Comparison of ENCODE assay signal across 17 cellular contexts in genomic region chr20:38445402-38445801, GRCh38. TPM values are rescaled to one million over a fixed set of nuclear protein-coding genes. Genes with fewer than 3 reads are reported as not detected.
DNase-seq lines count a peak whose midpoint lies in the region; ATAC-seq and TF ChIP-seq lines count a peak whose summit lies in the region.
"Had no signal": no experiment of that assay in that cellular context is flagged by ENCODE, and none has a peak within 500 bp of the region (broad histone marks: within the 10 kb centered on the region; RNA-seq: fewer than 3 reads in every experiment).

No MANE protein-coding gene starts in this region.

- peaks cover 16% of the 10 kb centered on the region for H3K36me3 Mint-ChIP-seq in stimulated activated naive CD8-positive, alpha-beta T cell treated with anti-CD3 and anti-CD28 coated beads, Interleukin-15, Interleukin-2, amounts not matched to agents 100 ng/mL and 50 ng/mL, for 24 hours (ENCODE audit: low read depth)
- peaks cover 9% of the 10 kb centered on the region for H3K36me3 Mint-ChIP-seq in activated CD8-positive, alpha-beta T cell treated with anti-CD3 and anti-CD28 coated beads for 36 hours (ENCODE audit: low read depth)
- peaks cover 8% of the 10 kb centered on the region for H3K36me3 Mint-ChIP-seq in glutamatergic neuron (ENCODE audit: unreplicated experiment)

- no peak for DNase-seq in stimulated activated naive CD8-positive, alpha-beta T cell treated with anti-CD3 and anti-CD28 coated beads, Interleukin-15, Interleukin-2, amounts not matched to agents 100 U/mL and 50 U/mL, for 24 hours
- no peak for DNase-seq in activated CD8-positive, alpha-beta T cell treated with anti-CD3 and anti-CD28 coated beads for 36 hours
- DNase-seq in glutamatergic neuron: no peak
- no peak for DNase-seq in lower leg skin (ENCODE audit: low spot score in 2 of 2)
- no peak for DNase-seq in esophagus muscularis mucosa (ENCODE audit: extremely low spot score)
- DNase-seq: activated gamma-delta T cell treated with Interleukin-2 at 50 U/mL for 16 hours; AML-193; H7; head of caudate nucleus; NCI-H524; nucleus accumbens; stimulated activated CD4-positive, alpha-beta T cell treated with anti-CD3 and anti-CD28 coated beads, Interleukin-12 subunit alpha, Interleukin-12 subunit beta, amount 100 ng/mL, for 4 hours; upper lobe of right lung had no signal

- H3K27ac ChIP-seq in esophagus muscularis mucosa (replicated peaks in 1 of 4): no peak overlapping the region
- H3K27ac ChIP-seq: RWPE1 had no signal

- H3K4me3 Mint-ChIP-seq in stimulated activated naive CD8-positive, alpha-beta T cell treated with anti-CD3 and anti-CD28 coated beads, Interleukin-15, Interleukin-2, amounts not matched to agents 100 ng/mL and 50 ng/mL, for 24 hours: no peak overlapping the region
- no peak overlapping the region for H3K4me3 Mint-ChIP-seq in activated CD8-positive, alpha-beta T cell treated with anti-CD3 and anti-CD28 coated beads for 36 hours
- peak overlapping the region; percentile 67 for H3K4me3 Mint-ChIP-seq in glutamatergic neuron (ENCODE audit: unreplicated experiment)

- TF ChIP-seq POLR2A in lower leg skin (IDR thresholded peaks at IDR 0.05): no peak
- no peak for TF ChIP-seq POLR2A in esophagus muscularis mucosa (IDR thresholded peaks at IDR 0.05; ENCODE audit: low read depth)

- no peaks in the 10 kb centered on the region for H3K27me3 Mint-ChIP-seq in stimulated activated naive CD8-positive, alpha-beta T cell treated with anti-CD3 and anti-CD28 coated beads, Interleukin-15, Interleukin-2, amounts not matched to agents 100 ng/mL and 50 ng/mL, for 24 hours
- H3K27me3 Mint-ChIP-seq in activated CD8-positive, alpha-beta T cell treated with anti-CD3 and anti-CD28 coated beads for 36 hours: no peaks in the 10 kb centered on the region
- H3K27me3 Mint-ChIP-seq in glutamatergic neuron (ENCODE audit: unreplicated experiment): no peaks in the 10 kb centered on the region

- no peaks in the 10 kb centered on the region for H3K27me3 ChIP-seq in esophagus muscularis mucosa
- H3K27me3 ChIP-seq: upper lobe of right lung had no signal

- H3K36me3 ChIP-seq in esophagus muscularis mucosa: peaks cover 6 to 24% (median 21%) of the 10 kb centered on the region in 4 donors

- no peak for ATAC-seq in stimulated activated naive CD8-positive, alpha-beta T cell treated with anti-CD3 and anti-CD28 coated beads, Interleukin-15, Interleukin-2, amounts not matched to agents 100 U/mL and 50 U/mL, for 24 hours
- no peak for ATAC-seq in activated CD8-positive, alpha-beta T cell treated with anti-CD3 and anti-CD28 coated beads for 36 hours
- no peak for ATAC-seq in HG02973 (IDR thresholded peaks at IDR 0.05; ENCODE audit: unreplicated experiment)
- ATAC-seq: left lobe of liver, upper lobe of right lung had no signal

- H3K4me1 ChIP-seq in esophagus muscularis mucosa: peaks cover 9 to 29% (median 25%) of the 10 kb centered on the region in 4 donors

- intact Hi-C loops in activated CD8-positive, alpha-beta T cell treated with anti-CD3 and anti-CD28 coated beads for 36 hours (cut with micrococcal nuclease): no loop called here
- intact Hi-C loops in lower leg skin (cut with DNase I; ENCODE audit: low total_unique reads) (no loop called here), esophagus muscularis mucosa (cut with DNase I) (no loop called here)

- CTCF ChIA-PET in activated CD8-positive, alpha-beta T cell treated with anti-CD3 and anti-CD28 coated beads for 36 hours (lab: Charles Lee): interaction anchor here (0.9 to 5.2 kb wide), 12 partner anchors 8 to 106 kb away, joined by 3 to 101 read pairs (median 6); partner anchors contain the start of genes RALGAPB and SNHG17

- H3K9me3 Mint-ChIP-seq in stimulated activated naive CD8-positive, alpha-beta T cell treated with anti-CD3 and anti-CD28 coated beads, Interleukin-15, Interleukin-2, amounts not matched to agents 100 ng/mL and 50 ng/mL, for 24 hours: no peaks in the 10 kb centered on the region
- H3K9me3 Mint-ChIP-seq in activated CD8-positive, alpha-beta T cell treated with anti-CD3 and anti-CD28 coated beads for 36 hours: no peaks in the 10 kb centered on the region
- peaks cover 3% of the 10 kb centered on the region for H3K9me3 Mint-ChIP-seq in glutamatergic neuron (ENCODE audit: unreplicated experiment)

- no peak for TF ChIP-seq CTCF in activated CD8-positive, alpha-beta T cell treated with anti-CD3 and anti-CD28 coated beads for 36 hours (IDR thresholded peaks at IDR 0.05)
- TF ChIP-seq CTCF in glutamatergic neuron (IDR thresholded peaks at IDR 0.05; ENCODE audit: partially characterized antibody, unreplicated experiment) (no peak), lower leg skin (IDR thresholded peaks at IDR 0.05) (no peak), esophagus muscularis mucosa (IDR thresholded peaks at IDR 0.05) (no peak)

- POLR2A ChIA-PET in activated CD8-positive, alpha-beta T cell treated with anti-CD3 and anti-CD28 coated beads for 36 hours (lab: Charles Lee): interaction anchor here (1.0 to 6.6 kb wide), 6 partner anchors 8 to 38 kb away, joined by 3 to 165 read pairs (median 10); partner anchors contain the start of genes RALGAPB and SNHG17

- H3K27ac Mint-ChIP-seq in stimulated activated naive CD8-positive, alpha-beta T cell treated with anti-CD3 and anti-CD28 coated beads, Interleukin-15, Interleukin-2, amounts not matched to agents 100 ng/mL and 50 ng/mL, for 24 hours: peak overlapping the region; percentile 36
- H3K27ac Mint-ChIP-seq in activated CD8-positive, alpha-beta T cell treated with anti-CD3 and anti-CD28 coated beads for 36 hours: peak overlapping the region; percentile 49
- no peak overlapping the region for H3K27ac Mint-ChIP-seq in glutamatergic neuron (ENCODE audit: unreplicated experiment)

- peaks cover 44% of the 10 kb centered on the region for H3K4me1 Mint-ChIP-seq in stimulated activated naive CD8-positive, alpha-beta T cell treated with anti-CD3 and anti-CD28 coated beads, Interleukin-15, Interleukin-2, amounts not matched to agents 100 ng/mL and 50 ng/mL, for 24 hours (ENCODE audit: low read depth)
- peaks cover 35% of the 10 kb centered on the region for H3K4me1 Mint-ChIP-seq in activated CD8-positive, alpha-beta T cell treated with anti-CD3 and anti-CD28 coated beads for 36 hours (ENCODE audit: low read depth)
- H3K4me1 Mint-ChIP-seq in glutamatergic neuron (ENCODE audit: low read depth, unreplicated experiment): peaks cover 12% of the 10 kb centered on the region

- no peak for TF ChIP-seq EP300 in esophagus muscularis mucosa (IDR thresholded peaks at IDR 0.05)

- WGBS in lower leg skin, 2 donors: 77 to 82% methylated on average over 3 of the region's 3 CpGs
- whole genome bisulfite sequencing in esophagus muscularis mucosa: 92% methylated on average over 3 of the region's 3 CpGs

- no peak overlapping the region for H3K4me3 ChIP-seq in lower leg skin (ENCODE audit: low read depth, poor library complexity, severe bottlenecking)
- H3K4me3 ChIP-seq in esophagus muscularis mucosa: no peak overlapping the region

- no peaks in the 10 kb centered on the region for H3K9me3 ChIP-seq in esophagus muscularis mucosa
- H3K9me3 ChIP-seq: upper lobe of right lung had no signal

RNA-seq across cellular contexts. Expression of gene SNHG17, which starts 10.3 kb away (rescaled TPM):
- total RNA-seq in activated CD8-positive, alpha-beta T cell treated with anti-CD3 and anti-CD28 coated beads for 36 hours: 100 to 1,000 TPM; 154 to 159 TPM
- total RNA-seq in glutamatergic neuron (ENCODE audit: unreplicated experiment): 33.0 TPM
- 10 to 100 TPM; 21.2 to 72.8 (median 29.7) TPM for total RNA-seq in lower leg skin
- total RNA-seq in esophagus muscularis mucosa: 10 to 100 TPM; 12.8 to 19.4 (median 18.6) TPM

RNA-seq across cellular contexts. Expression of gene RALGAPB, which starts 27.2 kb away (rescaled TPM):
- 10 to 100 TPM; 19.8 to 21.3 TPM for total RNA-seq in activated CD8-positive, alpha-beta T cell treated with anti-CD3 and anti-CD28 coated beads for 36 hours
- total RNA-seq in glutamatergic neuron (ENCODE audit: unreplicated experiment) (54.6 TPM), lower leg skin (10 to 100 TPM; 35.3 to 51.0 (median 41.5) TPM), esophagus muscularis mucosa (10 to 100 TPM; 31.5 to 37.4 (median 35.5) TPM)
